In genomic region chr7:53611043-53611442, GRCh38 we compare ENCODE assay signal across 23 cellular contexts.
"Had no signal": no experiment of that assay in that cellular context is flagged by ENCODE, and none has a peak within 500 bp of the region (broad histone marks: within the 10 kb centered on the region; RNA-seq: fewer than 3 reads in every experiment).

No MANE protein-coding gene starts in this region.

- H3K4me3 ChIP-seq: coronary artery, gastrocnemius medialis, lung, prostate gland, sigmoid colon, spleen, thoracic aorta, tibial nerve, upper lobe of left lung, uterus had no signal

- H3K9me3 ChIP-seq: gastrocnemius medialis, prostate gland, sigmoid colon, thoracic aorta, tibial nerve, upper lobe of left lung, uterus had no signal

- ATAC-seq: effector memory CD8-positive, alpha-beta T cell; esophagus mucosa; gastrocnemius medialis; left lobe of liver; naive thymus-derived CD8-positive, alpha-beta T cell; right cardiac atrium; stimulated activated naive B cell treated with anti-CD40 and anti-IgM and Interleukin-4, amounts not matched to agents 10 μg/mL and 1 μg/mL and 100 μg/mL, for 72 hours had no signal

- DNase-seq: effector memory CD8-positive, alpha-beta T cell; foreskin fibroblast; gastrocnemius medialis; head of caudate nucleus; naive thymus-derived CD8-positive, alpha-beta T cell; nephron progenitor cell; nucleus accumbens; right cardiac atrium; sigmoid colon; spleen; stimulated activated naive B cell treated with anti-CD40 and anti-IgM and Interleukin-4, amounts not matched to agents 10 μg/mL and 1 μg/mL and 100 μg/mL, for 72 hours; upper lobe of left lung; uterus had no signal

- H3K4me1 ChIP-seq: gastrocnemius medialis, prostate gland, sigmoid colon, spleen, tibial nerve, upper lobe of left lung, uterus had no signal

- H3K27me3 ChIP-seq: gastrocnemius medialis, sigmoid colon, spleen, tibial nerve, upper lobe of left lung, uterus had no signal

- H3K36me3 ChIP-seq: gastrocnemius medialis, prostate gland, sigmoid colon, spleen, thoracic aorta, tibial nerve, upper lobe of left lung, uterus had no signal

- H3K27ac ChIP-seq: coronary artery, epithelial cell of prostate, gastrocnemius medialis, prostate gland, sigmoid colon, spleen, thoracic aorta, tibial nerve, upper lobe of left lung, uterus had no signal

- FAIRE-seq: endometrium, keratinocyte had no signal
